2 cellular contexts compared by ENCODE assay signal in genomic region chr6:21712213-21712612, GRCh38.
TF ChIP-seq lines count a peak whose summit lies in the region.

No MANE protein-coding gene starts in this region.

TF ChIP-seq in GM23338, 12 proteins besides CTCF, POLR2A, EP300 and RAD21:
- TF ChIP-seq ZNF462 (CRISPR knock-in tag; IDR thresholded peaks at IDR 0.05): no peak
- no peak for TF ChIP-seq EZH2phosphoT487 (IDR thresholded peaks at IDR 0.05; ENCODE audit: unreplicated experiment)
- no peak for TF ChIP-seq POLR2AphosphoS5 (IDR thresholded peaks at IDR 0.05; ENCODE audit: low read depth)
- TF ChIP-seq ZNF331 (CRISPR knock-in tag; IDR thresholded peaks at IDR 0.05; ENCODE audit: low read depth): no peak
- no peak for TF ChIP-seq REST (IDR thresholded peaks at IDR 0.05; ENCODE audit: unreplicated experiment)
- TF ChIP-seq JUNB (IDR thresholded peaks at IDR 0.05; ENCODE audit: unreplicated experiment): no peak
- TF ChIP-seq ZNF114 (CRISPR knock-in tag; IDR thresholded peaks at IDR 0.05): no peak
- no peak for TF ChIP-seq STAT1 (IDR thresholded peaks at IDR 0.05; ENCODE audit: unreplicated experiment)
- no peak for TF ChIP-seq EZH2 (IDR thresholded peaks at IDR 0.05; ENCODE audit: low read depth, unreplicated experiment)
- TF ChIP-seq NANOG (IDR thresholded peaks at IDR 0.05; ENCODE audit: borderline replicate concordance): no peak
- TF ChIP-seq CREB1 (CRISPR knock-in tag; IDR thresholded peaks at IDR 0.05; ENCODE audit: low read depth): no peak
- TF ChIP-seq ETS1 (IDR thresholded peaks at IDR 0.05): no peak

TF ChIP-seq in H1, 55 proteins besides CTCF, POLR2A, EP300 and RAD21:
- no peak for TF ChIP-seq SRF (IDR thresholded peaks at IDR 0.05; ENCODE audit: low read depth, low read length)
- TF ChIP-seq SP1 (IDR thresholded peaks at IDR 0.05; ENCODE audit: low read depth, low read length): no peak
- no peak for TF ChIP-seq CHD7 (IDR thresholded peaks at IDR 0.05; ENCODE audit: insufficient replicate concordance, low read length)
- no peak for TF ChIP-seq GTF2F1 (IDR thresholded peaks at IDR 0.05; ENCODE audit: borderline replicate concordance, low read depth, low read length)
